Comparison of ENCODE assay signal across 8 cellular contexts in the genomic region with DNA sequence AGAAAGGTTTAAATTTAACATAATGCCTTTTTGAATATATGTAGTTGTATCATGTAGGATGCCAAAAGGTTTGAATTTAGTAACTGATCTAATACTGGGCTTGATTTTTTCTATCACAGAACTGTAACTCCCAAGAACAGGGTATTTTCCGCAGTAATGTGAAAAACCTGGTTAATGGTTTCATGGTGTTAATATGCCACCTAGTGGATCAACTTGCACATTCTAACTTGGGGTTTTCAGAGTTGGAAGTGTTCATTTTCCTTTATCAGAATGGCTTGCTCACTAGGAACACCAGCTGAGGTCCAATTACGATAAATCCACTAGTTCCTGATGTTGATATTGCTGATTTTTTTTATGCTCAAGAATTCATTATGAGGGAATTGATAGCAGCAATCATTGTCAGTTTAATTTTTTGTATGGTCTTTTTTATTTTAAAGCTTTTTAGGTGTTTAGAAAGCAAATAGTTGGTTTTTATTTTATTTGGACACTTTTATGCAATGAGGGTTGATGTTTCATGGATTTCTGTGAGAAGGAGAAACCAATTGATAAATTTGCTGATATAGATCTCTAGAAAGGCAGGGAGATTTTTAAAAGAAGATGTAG.
DNase-seq lines count a peak whose midpoint lies in the region; ATAC-seq, FAIRE-seq and TF ChIP-seq lines count a peak whose summit lies in the region.

No MANE protein-coding gene starts in this region.

- CTCF ChIA-PET in Caco-2 (lab: Charles Lee): interaction anchor here (0.6 to 1.0 kb wide), 3 partner anchors 69 to 611 kb away, joined by 3 to 4 read pairs (median 3); a partner anchor contains a TSS
- CTCF ChIA-PET in HepG2 (lab: Yijun Ruan, JAX; ENCODE audit: low intra/inter-chr PET ratio, low total read pairs): interaction anchor here (0.6 to 3.6 kb wide), 4 partner anchors 263 to 503 kb away, joined by 3 to 28 read pairs (median 6); no protein-coding TSS in a partner anchor

- in situ Hi-C loops in HepG2 (cut with HindIII; ENCODE audit: extremely low pct_ligation_motif_present, low pct_unique_long_range_greater_than_20kb): loop anchor here (5.0 kb wide), 2 partner anchors 384 to 504 kb away; no protein-coding TSS in a partner anchor

- TF ChIP-seq POLR2A in HepG2 (IDR thresholded peaks at IDR 0.05; ENCODE audit: insufficient read depth in 1 of 2, low read depth in 2 of 2, low read length in 2 of 2) (no peak), uterus (IDR thresholded peaks at IDR 0.05) (no peak)

- H3K4me3 ChIP-seq in Caco-2 (ENCODE audit: low read depth, low read length) (no peak overlapping the region), cardiac fibroblast (replicated peaks in 1 of 2; ENCODE audit: low read depth in 2 of 2, low read length in 2 of 2) (no peak overlapping the region), HepG2 (replicated peaks in 1 of 3; ENCODE audit: insufficient read depth in 1 of 3, low read depth in 2 of 3, low read length in 3 of 3) (no peak overlapping the region), uterus (no peak overlapping the region)

- TF ChIP-seq CTCF in Caco-2 (IDR thresholded peaks at IDR 0.05; ENCODE audit: insufficient read depth in 1 of 2, low read depth in 1 of 2, low read length in 1 of 2, severe bottlenecking in 1 of 2, unreplicated experiment in 1 of 2) (peak; percentile 55 to 66), cardiac fibroblast (IDR thresholded peaks at IDR 0.05; ENCODE audit: low read depth, low read length) (peak; percentile 52), HepG2 (CRISPR knock-in tag; IDR thresholded peaks at IDR 0.05) (peak; percentile 75), uterus (IDR thresholded peaks at IDR 0.05) (peak; percentile 65 to 80 (median 68))

- ATAC-seq in GM19328 (IDR thresholded peaks at IDR 0.05; ENCODE audit: unreplicated experiment) (peak; percentile 48), HG03575 (IDR thresholded peaks at IDR 0.05; ENCODE audit: extremely low read depth, insufficient number of reproducible peaks, low FRiP score, unreplicated experiment) (peak; percentile 53), HepG2 (peak; percentile 72), HG02973 (IDR thresholded peaks at IDR 0.05; ENCODE audit: unreplicated experiment) (no peak)

- 2% methylated on average over 2 of the region's 2 CpGs for WGBS in HepG2 (ENCODE audit: low lambda C conversion rate)

- peak in 1 of 2 experiments; percentile 53 for DNase-seq in Caco-2
- DNase-seq in NCI-H82 (lab: John Stamatoyannopoulos, UW): peak; percentile 83
- DNase-seq in cardiac fibroblast (ENCODE audit: low read depth in 2 of 2): peak; percentile 81 to 82
- peak; percentile 45 for DNase-seq in HepG2 (ENCODE audit: low spot score)
- DNase-seq in uterus: no peak

- no peak overlapping the region for H3K4me2 ChIP-seq in HepG2 (ENCODE audit: low read depth, low read length)

- TF ChIP-seq EP300 in HepG2 (IDR thresholded peaks at IDR 0.05; ENCODE audit: low read depth in 2 of 2, low read length in 2 of 2) (no peak), HepG2 (CRISPR knock-in tag; IDR thresholded peaks at IDR 0.05; ENCODE audit: borderline replicate concordance) (no peak)

- H3K27me3 ChIP-seq in Caco-2 (replicated peaks; ENCODE audit: control insufficient read depth, insufficient read depth, low read length) (no peaks in the 10 kb centered on the region), HepG2 (ENCODE audit: control insufficient read depth in 1 of 2, insufficient read depth in 2 of 2, low read length in 2 of 2) (no peaks in the 10 kb centered on the region), uterus (no peaks in the 10 kb centered on the region)

- no peak overlapping the region for H3K27ac Mint-ChIP-seq in Caco-2 (ENCODE audit: unreplicated experiment)

- no peaks in the 10 kb centered on the region for H3K9me3 Mint-ChIP-seq in Caco-2 (ENCODE audit: unreplicated experiment)

- POLR2A ChIA-PET in Caco-2 (lab: Charles Lee): no interaction called here
- POLR2A ChIA-PET in HepG2 (lab: Yijun Ruan, JAX): no interaction called here

- intact Hi-C loops in Caco-2 (cut with micrococcal nuclease; ENCODE audit: unreplicated experiment): loop anchor here (1.0 to 5.0 kb wide), 9 partner anchors 69 to 611 kb away; a partner anchor contains a TSS
- intact Hi-C loops in HepG2 (cut with micrococcal nuclease; ENCODE audit: unreplicated experiment): loop anchor here (1.0 to 2.0 kb wide), 4 partner anchors 263 to 582 kb away; no protein-coding TSS in a partner anchor
- intact Hi-C loops in uterus (cut with DNase I; ENCODE audit: low total_unique reads): loop anchor here (10.0 kb wide), 1 partner anchor 501 kb away; no protein-coding TSS in a partner anchor

- H3K36me3 Mint-ChIP-seq in Caco-2 (ENCODE audit: insufficient read depth, unreplicated experiment): no peaks in the 10 kb centered on the region

- 0 out of 2 replicates have a peak, but pooled peaks have one; percentile 34 for TF ChIP-seq RAD21 in HepG2 (CRISPR knock-in tag; IDR thresholded peaks at IDR 0.05)

- no peak overlapping the region for H3K4me3 Mint-ChIP-seq in Caco-2 (ENCODE audit: unreplicated experiment)

- BruUV-seq in Caco-2 (replicated peaks; lab: Mats Ljungman, UMichigan) (no TSS peak), HepG2 (replicated peaks; lab: Mats Ljungman, UMichigan) (no TSS peak)

- no peaks in the 10 kb centered on the region for H3K79me2 ChIP-seq in HepG2 (ENCODE audit: insufficient read depth, low read length)

- H3K36me3 ChIP-seq in Caco-2 (ENCODE audit: control insufficient read depth, insufficient read depth, low read length) (no peaks in the 10 kb centered on the region), HepG2 (replicated peaks in 1 of 2; ENCODE audit: control insufficient read depth in 1 of 2, insufficient read depth in 2 of 2, low read length in 2 of 2) (no peaks in the 10 kb centered on the region), uterus (no peaks in the 10 kb centered on the region)

- peaks cover 6% of the 10 kb centered on the region; the same call in 1 of the 2 replicates for H3K4me1 ChIP-seq in Caco-2
- no peaks in the 10 kb centered on the region for H3K4me1 ChIP-seq in HepG2 (ENCODE audit: insufficient read depth, low read length)
- no peaks in the 10 kb centered on the region for H3K4me1 ChIP-seq in uterus

- peak; percentile 84 for FAIRE-seq in HepG2 (lab: Jason Lieb, UNC)

- H3K27ac ChIP-seq in HepG2 (ENCODE audit: extremely low read length, insufficient read depth, low read length) (no peak overlapping the region), uterus (no peak overlapping the region)

- no peaks in the 10 kb centered on the region for H3K27me3 Mint-ChIP-seq in Caco-2 (ENCODE audit: insufficient read depth, unreplicated experiment)

- no peaks in the 10 kb centered on the region for H4K20me1 ChIP-seq in HepG2 (ENCODE audit: insufficient read depth, low read length)

- no peaks in the 10 kb centered on the region for H3K9me3 ChIP-seq in Caco-2
- H3K9me3 ChIP-seq in HepG2 (ENCODE audit: low read length): no peaks in the 10 kb centered on the region
- no peaks in the 10 kb centered on the region for H3K9me3 ChIP-seq in uterus

- no peak overlapping the region for H2AFZ ChIP-seq in HepG2 (ENCODE audit: low read length)

- H3K4me1 Mint-ChIP-seq in Caco-2 (ENCODE audit: low read depth, unreplicated experiment): no peaks in the 10 kb centered on the region

- H3K9ac ChIP-seq in HepG2 (ENCODE audit: insufficient read depth, low read depth, low read length): no peak overlapping the region

TF ChIP-seq in HepG2, 621 proteins besides CTCF, POLR2A, EP300 and RAD21:
- TF ChIP-seq HOXA3 (CRISPR knock-in tag; IDR thresholded peaks at IDR 0.05) (no peak), ZNF556 (CRISPR knock-in tag; IDR thresholded peaks at IDR 0.05; ENCODE audit: borderline replicate concordance) (no peak), ZIK1 (CRISPR knock-in tag; IDR thresholded peaks at IDR 0.05; ENCODE audit: borderline replicate concordance, low read depth) (no peak), ZC3H4 (CRISPR knock-in tag; IDR thresholded peaks at IDR 0.05; ENCODE audit: borderline replicate concordance) (no peak), STAG1 (CRISPR knock-in tag; IDR thresholded peaks at IDR 0.05) (peak; percentile 88), REPIN1 (CRISPR knock-in tag; IDR thresholded peaks at IDR 0.05; ENCODE audit: borderline replicate concordance, low read depth) (no peak), MTF2 (CRISPR knock-in tag; IDR thresholded peaks at IDR 0.05; ENCODE audit: borderline replicate concordance) (no peak), IRX3 (CRISPR knock-in tag; IDR thresholded peaks at IDR 0.05; ENCODE audit: borderline replicate concordance, low read depth) (no peak), SMC3 (IDR thresholded peaks at IDR 0.05; ENCODE audit: low read length) (peak; percentile 78), NFE2 (CRISPR knock-in tag; IDR thresholded peaks at IDR 0.05) (no peak), ZNF468 (CRISPR knock-in tag; IDR thresholded peaks at IDR 0.05) (no peak)
- TF ChIP-seq, protein P1, sequence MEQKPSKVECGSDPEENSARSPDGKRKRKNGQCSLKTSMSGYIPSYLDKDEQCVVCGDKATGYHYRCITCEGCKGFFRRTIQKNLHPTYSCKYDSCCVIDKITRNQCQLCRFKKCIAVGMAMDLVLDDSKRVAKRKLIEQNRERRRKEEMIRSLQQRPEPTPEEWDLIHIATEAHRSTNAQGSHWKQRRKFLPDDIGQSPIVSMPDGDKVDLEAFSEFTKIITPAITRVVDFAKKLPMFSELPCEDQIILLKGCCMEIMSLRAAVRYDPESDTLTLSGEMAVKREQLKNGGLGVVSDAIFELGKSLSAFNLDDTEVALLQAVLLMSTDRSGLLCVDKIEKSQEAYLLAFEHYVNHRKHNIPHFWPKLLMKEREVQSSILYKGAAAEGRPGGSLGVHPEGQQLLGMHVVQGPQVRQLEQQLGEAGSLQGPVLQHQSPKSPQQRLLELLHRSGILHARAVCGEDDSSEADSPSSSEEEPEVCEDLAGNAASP (CRISPR knock-in tag; IDR thresholded peaks at IDR 0.05; ENCODE audit: borderline replicate concordance): 0 out of 2 replicates have a peak, but pooled peaks have one; percentile 36

Comparison
In these comparisons a context has a peak if more than half of its experiments do, and no peak if none do; other contexts are left out.
1. DNase-seq: peak in NCI-H82 (single experiment), cardiac fibroblast (2 of 2) and HepG2 (single experiment); none in uterus (0 of 2).
2. Peak in every context shown above with its lines, with median percentiles within 50 percentile points of each other: CTCF ChIP-seq.